Comparison of ENCODE assay signal across 12 cellular contexts in the genomic region with DNA sequence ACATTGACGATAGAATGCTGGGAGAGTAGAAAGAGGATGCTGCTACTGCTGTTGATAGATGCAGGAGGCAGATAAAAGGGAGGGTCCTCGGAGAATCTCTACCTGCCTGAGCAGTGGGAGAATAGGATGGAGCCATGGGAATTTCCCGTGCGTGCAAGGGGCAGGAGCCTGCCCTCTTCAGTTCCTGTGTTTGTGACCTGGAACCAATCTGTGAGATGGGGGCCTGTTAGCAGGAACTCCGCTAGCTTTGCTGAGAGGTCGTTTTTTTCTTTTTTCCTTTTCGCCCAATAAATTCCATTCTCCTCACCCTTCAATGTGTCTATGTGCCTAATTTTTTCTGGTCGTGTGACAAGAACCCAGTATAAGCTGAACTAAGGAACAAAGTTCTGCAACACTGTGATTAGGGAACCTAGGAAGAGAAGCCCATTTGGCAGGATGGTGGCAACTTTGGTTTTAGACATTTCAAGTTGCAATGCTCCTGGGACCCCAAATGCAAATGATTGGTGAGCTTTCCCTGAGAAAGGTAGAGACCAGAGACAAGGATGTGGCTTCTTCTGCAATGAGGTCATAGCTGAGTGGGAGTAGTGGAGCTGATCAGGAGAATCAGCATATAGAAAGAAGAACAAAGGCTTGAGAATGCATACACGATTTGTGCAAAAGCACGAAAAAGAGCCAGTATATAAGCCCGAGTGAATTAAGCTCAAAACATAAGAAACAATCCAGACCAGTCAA. TPM values are rescaled to one million over a fixed set of nuclear protein-coding genes. Genes with fewer than 3 reads are reported as not detected.
A peak's percentile ranks its signal among the peaks of the same experiment; 100 is the strongest.
DNase-seq lines count a peak whose midpoint lies in the region; ATAC-seq, FAIRE-seq and TF ChIP-seq lines count a peak whose summit lies in the region.
"Had no signal": no experiment of that assay in that cellular context is flagged by ENCODE, and none has a peak within 500 bp of the region (broad histone marks: within the 10 kb centered on the region; RNA-seq: fewer than 3 reads in every experiment).

No MANE protein-coding gene starts in this region.

- no peak overlapping the region for H3K4me3 Mint-ChIP-seq in MCF 10A (ENCODE audit: unreplicated experiment)
- H3K4me3 Mint-ChIP-seq: T-helper 1 cell treated with Interleukin-12 subunit alpha and Interleukin-12 subunit beta and Interleukin-4 antibody, amounts not matched to agents 30 μg/mL and 1 μg/mL, for 36 hours had no signal

- H3K4me1 Mint-ChIP-seq in MCF 10A (ENCODE audit: insufficient read depth, unreplicated experiment), result no peaks in the 10 kb centered on the region

- CTCF ChIA-PET in MCF 10A (lab: Yijun Ruan, JAX), result interaction anchor here (0.6 to 1.1 kb wide), 3 partner anchors 24 to 1033 kb away, joined by 3 to 4 read pairs (median 3); no protein-coding TSS in a partner anchor

- no peak for TF ChIP-seq CTCF in bronchial epithelial cell (IDR thresholded peaks at IDR 0.05; ENCODE audit: insufficient read depth, low read length, severe bottlenecking)
- no peak for TF ChIP-seq CTCF in MCF 10A (IDR thresholded peaks at IDR 0.05; ENCODE audit: unreplicated experiment)

- H3K36me3 ChIP-seq in bronchial epithelial cell (ENCODE audit: control insufficient read depth, insufficient read depth, low read length), result no peaks in the 10 kb centered on the region

- H3K36me3 Mint-ChIP-seq in MCF 10A (ENCODE audit: insufficient read depth, unreplicated experiment), result peaks cover 26% of the 10 kb centered on the region

- H3K9me3 Mint-ChIP-seq in MCF 10A (ENCODE audit: unreplicated experiment), result no peaks in the 10 kb centered on the region
- H3K9me3 Mint-ChIP-seq: T-helper 1 cell treated with Interleukin-12 subunit alpha and Interleukin-12 subunit beta and Interleukin-4 antibody, amounts not matched to agents 30 μg/mL and 1 μg/mL, for 36 hours had no signal

- ATAC-seq in GM18502 (IDR thresholded peaks at IDR 0.05; ENCODE audit: poor library complexity, unreplicated experiment) (peak; percentile 95), GM21390 (IDR thresholded peaks at IDR 0.05; ENCODE audit: unreplicated experiment) (peak; percentile 74), HG03095 (IDR thresholded peaks at IDR 0.05; ENCODE audit: unreplicated experiment) (peak; percentile 95)

- DNase-seq in bronchial epithelial cell (ENCODE audit: low read depth) (no peak), occipital lobe (lab: John Stamatoyannopoulos, UW) (no peak), MCF 10A (ENCODE audit: unreplicated experiment) (no peak), posterior vena cava (ENCODE audit: low spot score) (no peak), Ammon's horn (ENCODE audit: low spot score) (no peak)
- DNase-seq: NCI-H2227 treated with DMSO at 0.1 percent for 48 hours had no signal

- no peak overlapping the region for H3K4me3 ChIP-seq in bronchial epithelial cell (ENCODE audit: low read depth, low read length)

- H3K27ac Mint-ChIP-seq in MCF 10A (ENCODE audit: low read depth, unreplicated experiment), result no peak overlapping the region
- H3K27ac Mint-ChIP-seq: T-helper 1 cell treated with Interleukin-12 subunit alpha and Interleukin-12 subunit beta and Interleukin-4 antibody, amounts not matched to agents 30 μg/mL and 1 μg/mL, for 36 hours had no signal

- intact Hi-C loops in MCF 10A (cut with micrococcal nuclease), result no loop called here
- intact Hi-C loops in posterior vena cava (cut with DNase I), result no loop called here

- H3K27me3 Mint-ChIP-seq in MCF 10A (ENCODE audit: insufficient read depth, unreplicated experiment), result no peaks in the 10 kb centered on the region

- POLR2A ChIA-PET in MCF 10A (lab: Yijun Ruan, JAX), result no interaction called here

- no peaks in the 10 kb centered on the region for H3K27me3 ChIP-seq in bronchial epithelial cell (ENCODE audit: control insufficient read depth, insufficient read depth, low read length)

- no TSS peak for BruUV-seq in MCF 10A (replicated peaks; lab: Mats Ljungman, UMichigan)

- peak; percentile 28 for FAIRE-seq in bronchial epithelial cell (lab: Jason Lieb, UNC)
- FAIRE-seq: endometrium, islet of Langerhans had no signal

RNA-seq across cellular contexts. Expression of a gene that starts 23.9 kb away (rescaled TPM):
- total RNA-seq in bronchial epithelial cell (4.5 and 7.6 TPM in 2 replicates), occipital lobe (10.3 TPM), MCF 10A (2022) (35.1 and 43.3 TPM in 2 replicates), posterior vena cava (10 to 100 TPM; 13.4 to 24.8 TPM)
